21 cellular contexts compared by ENCODE assay signal in the genomic region with DNA sequence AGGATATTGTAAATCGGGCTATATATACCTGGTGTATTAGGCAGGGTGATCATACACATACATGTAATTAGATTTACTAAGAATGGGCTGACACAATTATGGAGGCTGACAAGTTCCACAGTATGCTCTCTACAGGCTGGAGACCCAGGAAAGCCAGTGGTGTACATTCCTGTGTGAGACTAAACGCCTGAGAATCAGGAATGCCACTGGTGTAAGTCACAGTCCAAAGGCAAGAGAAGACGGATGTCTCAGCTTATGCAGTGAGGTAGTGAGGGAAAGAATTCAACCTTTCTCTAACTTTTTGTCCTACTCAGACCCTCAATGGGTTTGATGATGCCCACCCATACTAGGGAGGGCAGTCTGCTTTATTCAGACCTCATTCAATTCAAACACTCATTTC. TPM values are rescaled to one million over a fixed set of nuclear protein-coding genes. Genes with fewer than 3 reads are reported as not detected.
DNase-seq lines count a peak whose midpoint lies in the region; ATAC-seq and TF ChIP-seq lines count a peak whose summit lies in the region.
"Had no signal": no experiment of that assay in that cellular context is flagged by ENCODE, and none has a peak within 500 bp of the region (broad histone marks: within the 10 kb centered on the region; RNA-seq: fewer than 3 reads in every experiment).

No MANE protein-coding gene starts in this region.

- H3K36me3 ChIP-seq in adipocyte (ENCODE audit: control insufficient read depth, insufficient read depth, low read length, severe bottlenecking) (peaks cover 3% of the 10 kb centered on the region), osteoblast (ENCODE audit: insufficient read depth, low read length) (no peaks in the 10 kb centered on the region)
- H3K36me3 ChIP-seq: upper lobe of left lung had no signal

- TF ChIP-seq CTCF in foreskin keratinocyte (conservative IDR thresholded peaks at IDR 0.05) = no peak
- no peak for TF ChIP-seq CTCF in osteoblast (IDR thresholded peaks at IDR 0.05; ENCODE audit: extremely low read depth, low read depth, low read length)

- H2AFZ ChIP-seq in osteoblast (ENCODE audit: low read length) = no peak overlapping the region

- no peak overlapping the region for H3K4me2 ChIP-seq in osteoblast (ENCODE audit: insufficient read depth, low read length)

- H3K27ac ChIP-seq in foreskin keratinocyte (peak overlapping the region; percentile 59), osteoblast (ENCODE audit: low read depth, low read length) (no peak overlapping the region)
- H3K27ac ChIP-seq: breast epithelium, psoas muscle, spleen, upper lobe of left lung had no signal

- H3K9me3 ChIP-seq in adipocyte (ENCODE audit: control insufficient read depth, low read length) (no peaks in the 10 kb centered on the region), osteoblast (ENCODE audit: low read depth, low read length) (no peaks in the 10 kb centered on the region)
- H3K9me3 ChIP-seq: breast epithelium, psoas muscle, upper lobe of left lung had no signal

- peak; percentile 98 for ATAC-seq in foreskin keratinocyte
- ATAC-seq in HG03460 (IDR thresholded peaks at IDR 0.05; ENCODE audit: unreplicated experiment) = no peak
- no peak for ATAC-seq in HG03378 (IDR thresholded peaks at IDR 0.05; ENCODE audit: unreplicated experiment)
- ATAC-seq: HCT116, left colon, psoas muscle, Right ventricle myocardium inferior had no signal

- no peaks in the 10 kb centered on the region for H4K20me1 ChIP-seq in osteoblast (ENCODE audit: insufficient read depth, low read length)

- H3K27me3 ChIP-seq in adipocyte (replicated peaks; ENCODE audit: control insufficient read depth, insufficient read depth, low read length) (no peaks in the 10 kb centered on the region), foreskin keratinocyte (no peaks in the 10 kb centered on the region), osteoblast (ENCODE audit: insufficient read depth, low read length) (no peaks in the 10 kb centered on the region)
- H3K27me3 ChIP-seq: breast epithelium, spleen, upper lobe of left lung had no signal

- no peaks in the 10 kb centered on the region for H3K4me1 ChIP-seq in adipocyte (ENCODE audit: control insufficient read depth, insufficient read depth, low read length)
- H3K4me1 ChIP-seq in foreskin keratinocyte = peaks cover 20% of the 10 kb centered on the region
- no peaks in the 10 kb centered on the region for H3K4me1 ChIP-seq in osteoblast (ENCODE audit: insufficient read depth, low read length)
- H3K4me1 ChIP-seq: breast epithelium, psoas muscle, spleen, upper lobe of left lung had no signal

- H3K79me2 ChIP-seq in osteoblast (ENCODE audit: insufficient read depth, low read length) = no peaks in the 10 kb centered on the region

- H3K9ac ChIP-seq in adipocyte (ENCODE audit: low read length) = no peak overlapping the region

- DNase-seq in GM04503 (ENCODE audit: low read depth) (peak; percentile 33), adipocyte (ENCODE audit: low read depth) (peak; percentile 22), foreskin keratinocyte (peak; percentile 90 to 95), osteoblast (ENCODE audit: insufficient read length, low spot score, missing footprints) (peak; percentile 21), putamen (ENCODE audit: low spot score) (no peak)
- DNase-seq in activated CD4-positive, alpha-beta T cell treated with anti-CD3 and anti-CD28 coated beads, Interleukin-2, amount 50 U/mL, for 1 hour = no peak
- DNase-seq: activated naive CD8-positive, alpha-beta T cell treated with anti-CD3 and anti-CD28 coated beads for 36 hours; AML-193; DMS79; left colon; midbrain; NCI-H524 treated with DMSO at 0.1 percent for 48 hours; psoas muscle; spleen; stimulated activated CD4-positive, alpha-beta T cell treated with anti-CD3 and anti-CD28 coated beads, Interleukin-4, amount 100 ng/mL, for 4 hours; upper lobe of left lung had no signal

- no peak overlapping the region for H3K4me3 ChIP-seq in adipocyte (ENCODE audit: low read length)
- no peak overlapping the region for H3K4me3 ChIP-seq in osteoblast (ENCODE audit: insufficient read depth, low read length)
- H3K4me3 ChIP-seq: breast epithelium, psoas muscle, spleen, upper lobe of left lung had no signal

RNA-seq across cellular contexts. Expression of a gene that starts 57.1 kb away (rescaled TPM):
- total RNA-seq in foreskin keratinocyte (3.5 and 4.1 TPM in 2 replicates), osteoblast (18.1 and 20.6 TPM in 2 replicates)
- polyA plus RNA-seq in foreskin keratinocyte = 2.7 and 2.8 TPM in 2 replicates

RNA-seq across cellular contexts. Expression of a gene that starts 57.2 kb away (rescaled TPM):
- 54.5 and 59.9 TPM in 2 replicates for total RNA-seq in foreskin keratinocyte
- 48.0 and 58.8 TPM in 2 replicates for polyA plus RNA-seq in foreskin keratinocyte
- total RNA-seq in osteoblast = 47.4 and 48.3 TPM in 2 replicates

Comparison
In these comparisons a context has a peak if more than half of its experiments do, and no peak if none do; other contexts are left out.
1. DNase-seq: peak in GM04503 (single experiment), adipocyte (single experiment), foreskin keratinocyte (2 of 2) and osteoblast (single experiment); none in activated CD4-positive, alpha-beta T cell treated with anti-CD3 and anti-CD28 coated beads, Interleukin-2, amount 50 U/mL, for 1 hour (single experiment) and putamen (single experiment).